ENCODE assay signal across 12 cellular contexts in the genomic region with DNA sequence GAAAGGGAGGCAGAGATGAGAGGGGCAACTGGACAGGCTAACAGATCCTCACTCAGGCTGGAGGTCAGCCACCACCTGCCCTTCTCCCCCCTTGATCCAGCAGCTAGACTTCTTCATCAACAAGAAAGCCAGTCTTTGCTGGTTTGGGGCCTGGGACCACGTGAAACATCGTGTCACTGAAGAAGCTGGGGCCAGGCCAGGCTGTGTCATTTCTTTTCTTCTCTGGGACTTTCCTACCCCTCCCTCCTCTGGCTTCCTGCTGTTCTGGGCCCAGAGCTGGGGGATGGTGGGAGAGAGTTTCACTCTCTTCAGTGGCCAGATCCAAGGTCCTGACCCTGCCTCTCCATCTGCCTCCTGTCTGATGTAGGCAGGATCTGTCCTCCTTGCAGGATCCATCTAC. TPM values are rescaled to one million over a fixed set of nuclear protein-coding genes. Genes with fewer than 3 reads are reported as not detected.
DNase-seq lines count a peak whose midpoint lies in the region; ATAC-seq and TF ChIP-seq lines count a peak whose summit lies in the region.
"Had no signal": no experiment of that assay in that cellular context is flagged by ENCODE, and none has a peak within 500 bp of the region (broad histone marks: within the 10 kb centered on the region; RNA-seq: fewer than 3 reads in every experiment).

No MANE protein-coding gene starts in this region.

- H3K27ac ChIP-seq in upper lobe of right lung: no peak overlapping the region
- H3K27ac ChIP-seq: SJCRH30 had no signal

- no peak overlapping the region for H3K4me3 ChIP-seq in upper lobe of right lung
- H3K4me3 ChIP-seq: SJCRH30, smooth muscle cell had no signal

- TF ChIP-seq CTCF in upper lobe of right lung (IDR thresholded peaks at IDR 0.05): no peak

- intact Hi-C loops in upper lobe of right lung (cut with DNase I): no loop called here

- no peaks in the 10 kb centered on the region for H3K36me3 ChIP-seq in upper lobe of right lung
- H3K36me3 ChIP-seq: SJCRH30 had no signal

- H3K9me3 ChIP-seq in upper lobe of right lung: no peaks in the 10 kb centered on the region
- H3K9me3 ChIP-seq: SJCRH30 had no signal

- H3K27me3 ChIP-seq in upper lobe of right lung: no peaks in the 10 kb centered on the region

- ATAC-seq in upper lobe of right lung: peak; percentile 19
- ATAC-seq in HG03159 (IDR thresholded peaks at IDR 0.05; ENCODE audit: unreplicated experiment): no peak

- H3K4me1 ChIP-seq in upper lobe of right lung: peaks cover 20% of the 10 kb centered on the region

- DNase-seq in stimulated activated CD4-positive, alpha-beta T cell treated with anti-CD3 and anti-CD28 coated beads, Interleukin-1b, Interleukin-23, amount 100 ng/mL, for 48 hours: peak; percentile 16
- DNase-seq in stimulated activated CD4-positive, alpha-beta T cell treated with anti-CD3 and anti-CD28 coated beads, Interleukin-4, amount 100 ng/mL, for 4 hours: no peak
- DNase-seq in NCI-H2196 treated with DMSO at 0.1 percent for 48 hours (lab: John Stamatoyannopoulos, UW; ENCODE audit: unreplicated experiment): peak; percentile 76
- DNase-seq in globus pallidus (ENCODE audit: low spot score): peak; percentile 44
- peak; percentile 59 for DNase-seq in upper lobe of right lung
- no peak for DNase-seq in NCI-H2227 treated with DMSO at 0.1 percent for 48 hours (lab: John Stamatoyannopoulos, UW)
- no peak for DNase-seq in NCI-H226
- DNase-seq: foreskin melanocyte, SJCRH30 had no signal

RNA-seq across cellular contexts. Expression of a gene that starts 18.1 kb away (rescaled TPM):
- total RNA-seq in upper lobe of right lung: 21.7 TPM
- total RNA-seq: cerebellum, smooth muscle cell had no signal

RNA-seq across cellular contexts. Expression of a gene that starts 41.8 kb away (rescaled TPM):
- total RNA-seq in upper lobe of right lung: 7.0 TPM
- total RNA-seq: SJCRH30 had no signal

Comparison
In these comparisons a context has a peak if more than half of its experiments do, and no peak if none do; other contexts are left out.
1. DNase-seq: peak in stimulated activated CD4-positive, alpha-beta T cell treated with anti-CD3 and anti-CD28 coated beads, Interleukin-1b, Interleukin-23, amount 100 ng/mL, for 48 hours (single experiment), NCI-H2196 treated with DMSO at 0.1 percent for 48 hours (single experiment), globus pallidus (single experiment) and upper lobe of right lung (single experiment); none in stimulated activated CD4-positive, alpha-beta T cell treated with anti-CD3 and anti-CD28 coated beads, Interleukin-4, amount 100 ng/mL, for 4 hours (0 of 2), NCI-H2227 treated with DMSO at 0.1 percent for 48 hours (single experiment) and NCI-H226 (single experiment).